In the genomic region with DNA sequence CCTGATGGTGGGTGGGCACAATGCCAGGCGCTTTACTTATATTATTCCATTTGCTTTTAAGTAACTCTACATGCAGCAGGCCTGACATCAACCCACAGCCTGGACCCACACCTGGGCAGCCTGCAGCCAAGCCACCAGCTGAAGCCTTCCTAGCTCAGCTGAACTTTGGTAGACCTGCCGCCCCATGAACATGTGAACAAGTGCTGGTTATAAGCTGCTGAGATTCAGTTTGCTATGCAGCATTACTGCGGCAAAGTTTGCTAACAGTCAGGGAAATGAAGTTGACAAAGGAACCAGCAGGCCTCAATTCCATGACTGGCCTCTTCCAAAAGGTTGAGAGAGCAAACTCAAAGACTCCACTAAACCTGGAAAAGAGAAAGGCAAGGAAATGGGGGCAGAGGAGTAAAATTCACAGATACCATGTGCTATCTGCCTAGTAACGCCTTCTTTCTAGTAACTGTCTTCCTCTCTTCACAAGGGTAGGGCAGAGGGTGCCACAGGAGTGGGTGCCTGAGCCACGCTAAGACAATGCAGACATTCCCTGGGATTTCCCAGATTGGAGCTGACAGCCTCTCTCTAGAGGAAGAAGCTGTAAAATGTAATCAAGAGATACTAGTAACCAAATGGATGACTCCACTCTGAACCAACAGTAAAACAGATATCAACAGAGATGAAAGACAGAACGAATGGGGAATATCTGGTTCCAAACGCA, we compare ENCODE assay signal across 12 cellular contexts. TPM values are rescaled to one million over a fixed set of nuclear protein-coding genes. Genes with fewer than 3 reads are reported as not detected.
DNase-seq lines count a peak whose midpoint lies in the region; ATAC-seq and TF ChIP-seq lines count a peak whose summit lies in the region.
"Had no signal": no experiment of that assay in that cellular context is flagged by ENCODE, and none has a peak within 500 bp of the region (broad histone marks: within the 10 kb centered on the region; RNA-seq: fewer than 3 reads in every experiment).

No MANE protein-coding gene starts in this region.

- H3K4me3 Mint-ChIP-seq in activated T-cell treated with anti-CD3 and anti-CD28 coated beads, Interleukin-2, amount 50 U/mL, for 4 hours, result peak overlapping the region; percentile 35

- H3K27me3 Mint-ChIP-seq in activated T-cell treated with anti-CD3 and anti-CD28 coated beads, Interleukin-2, amount 50 U/mL, for 4 hours (ENCODE audit: low read depth), result no peaks in the 10 kb centered on the region

- H3K4me2 ChIP-seq in OCI-LY7 (ENCODE audit: low read length) (peak overlapping the region; percentile 90; the same call in 1 of the 2 replicates), smooth muscle cell (peak overlapping the region; percentile 86), MM.1S (ENCODE audit: low read depth, low read length) (no peak overlapping the region)

- POLR2A ChIA-PET in OCI-LY7 (lab: Charles Lee), result no interaction called here

- H2AFZ ChIP-seq in OCI-LY7 (ENCODE audit: low read length) (no peak overlapping the region), smooth muscle cell (ENCODE audit: low read depth) (no peak overlapping the region), MM.1S (ENCODE audit: low read length) (no peak overlapping the region)

- no peaks in the 10 kb centered on the region for H3K27me3 ChIP-seq in iPS-18a (ENCODE audit: control insufficient read depth, insufficient read depth, low read length)
- no peaks in the 10 kb centered on the region for H3K27me3 ChIP-seq in smooth muscle cell (ENCODE audit: low read depth)
- no peaks in the 10 kb centered on the region for H3K27me3 ChIP-seq in MM.1S (replicated peaks; ENCODE audit: insufficient read depth, low read length)
- H3K27me3 ChIP-seq: neutrophil had no signal

- ATAC-seq in activated T-cell treated with anti-CD3 and anti-CD28 coated beads, Interleukin-2, amount 50 U/mL, for 4 hours, result no peak
- ATAC-seq in HG03196 (IDR thresholded peaks at IDR 0.05; ENCODE audit: unreplicated experiment) (no peak), HG03108 (IDR thresholded peaks at IDR 0.05; ENCODE audit: unreplicated experiment) (no peak)
- ATAC-seq: Panc1 had no signal

- WGBS in smooth muscle cell (ENCODE audit: low lambda C conversion rate), result 79% methylated on average over 7 of the region's 7 CpGs

- CTCF ChIA-PET in OCI-LY7 (lab: Charles Lee; ENCODE audit: unreplicated experiment), result interaction anchor here (0.8 kb wide), 1 partner anchor 359 kb away, joined by 3 read pairs; no protein-coding TSS in a partner anchor

- H3K79me2 ChIP-seq in OCI-LY7 (ENCODE audit: insufficient read depth, low read depth, low read length) (peaks cover 52% of the 10 kb centered on the region), smooth muscle cell (ENCODE audit: low read depth) (peaks cover 56% of the 10 kb centered on the region), MM.1S (ENCODE audit: low read length) (peaks cover 77% of the 10 kb centered on the region)

- no peaks in the 10 kb centered on the region for H3K9me3 Mint-ChIP-seq in activated T-cell treated with anti-CD3 and anti-CD28 coated beads, Interleukin-2, amount 50 U/mL, for 4 hours

- H3K36me3 ChIP-seq in OCI-LY7 (ENCODE audit: insufficient read depth, low read length) (peaks cover 68% of the 10 kb centered on the region), iPS-18a (ENCODE audit: control insufficient read depth, low read depth, low read length) (peaks cover 50% of the 10 kb centered on the region), smooth muscle cell (ENCODE audit: low read depth) (peaks cover 8% of the 10 kb centered on the region), MM.1S (replicated peaks; ENCODE audit: insufficient read depth, low read length) (peaks cover 9% of the 10 kb centered on the region; the same call in 1 of the 2 replicates)

- TF ChIP-seq CTCF in OCI-LY7 (conservative IDR thresholded peaks at IDR 0.05; ENCODE audit: low read length) (no peak), smooth muscle cell (IDR thresholded peaks at IDR 0.05; ENCODE audit: borderline replicate concordance, insufficient read depth, poor library complexity, severe bottlenecking) (no peak), MM.1S (IDR thresholded peaks at IDR 0.05; ENCODE audit: low read length) (no peak)

- H3F3A ChIP-seq in smooth muscle cell (ENCODE audit: low read depth) (no peaks in the 10 kb centered on the region), MM.1S (ENCODE audit: insufficient read depth, low read length) (peaks cover 4% of the 10 kb centered on the region; the same call in 1 of the 2 replicates)

- H3K27ac ChIP-seq in OCI-LY7 (ENCODE audit: low read depth, low read length, poor library complexity, severe bottlenecking) (no peak overlapping the region), iPS-18a (ENCODE audit: low read length) (no peak overlapping the region), smooth muscle cell (ENCODE audit: low read depth) (no peak overlapping the region), MM.1S (ENCODE audit: low read length) (no peak overlapping the region)
- H3K27ac ChIP-seq: neutrophil had no signal

- intact Hi-C loops in OCI-LY7 (cut with micrococcal nuclease; ENCODE audit: unreplicated experiment), result loop anchor here (10.0 kb wide), 3 partner anchors 211 to 701 kb away; no protein-coding TSS in a partner anchor

- H3K4me1 Mint-ChIP-seq in activated T-cell treated with anti-CD3 and anti-CD28 coated beads, Interleukin-2, amount 50 U/mL, for 4 hours (ENCODE audit: low read depth), result peaks cover 43% of the 10 kb centered on the region

- DNase-seq in activated T-cell treated with anti-CD3 and anti-CD28 coated beads, Interleukin-2, amount 50 U/mL, for 4 hours, result no peak
- no peak for DNase-seq in activated T-cell treated with anti-CD3 and anti-CD28 coated beads, Interleukin-2, amount 50 U/mL, for 48 hours
- DNase-seq in OCI-LY7 (ENCODE audit: low spot score), result no peak
- DNase-seq in smooth muscle cell (lab: John Stamatoyannopoulos, UW; ENCODE audit: unreplicated experiment), result no peak
- DNase-seq in MM.1S, result no peak
- DNase-seq: activated naive CD4-positive, alpha-beta T cell; NCI-H1092 treated with DMSO at 0.1 percent for 48 hours had no signal

- no TSS peak for BruUV-seq in OCI-LY7 (replicated peaks; lab: Mats Ljungman, UMichigan)

- H3K9me3 ChIP-seq in OCI-LY7 (ENCODE audit: low read length) (no peaks in the 10 kb centered on the region), iPS-18a (ENCODE audit: control insufficient read depth, low read depth, low read length) (no peaks in the 10 kb centered on the region), smooth muscle cell (replicated peaks; ENCODE audit: low read depth) (no peaks in the 10 kb centered on the region), MM.1S (replicated peaks; ENCODE audit: insufficient read depth, low read length) (no peaks in the 10 kb centered on the region)
- H3K9me3 ChIP-seq: neutrophil had no signal

- H3K9me2 ChIP-seq in OCI-LY7 (ENCODE audit: insufficient read depth, low read length), result no peaks in the 10 kb centered on the region
- H3K9me2 ChIP-seq in MM.1S (replicated peaks; ENCODE audit: insufficient read depth, low read length), result no peaks in the 10 kb centered on the region

- H3K4me3 ChIP-seq in OCI-LY7 (ENCODE audit: low read depth, low read length, poor library complexity, severe bottlenecking) (no peak overlapping the region), iPS-18a (ENCODE audit: low read length) (peak overlapping the region; percentile 78), smooth muscle cell (no peak overlapping the region), MM.1S (ENCODE audit: low read length) (no peak overlapping the region)

- H3K4me1 ChIP-seq in OCI-LY7 (ENCODE audit: insufficient read depth, low read length, poor library complexity, severe bottlenecking) (peaks cover 26% of the 10 kb centered on the region), iPS-18a (ENCODE audit: control insufficient read depth, low read depth, low read length) (peaks cover 20% of the 10 kb centered on the region), smooth muscle cell (ENCODE audit: low read depth) (peaks cover 23% of the 10 kb centered on the region), MM.1S (ENCODE audit: low read length) (peaks cover 11% of the 10 kb centered on the region)

- H3K9ac ChIP-seq in iPS-18a (ENCODE audit: low read length) (no peak overlapping the region), smooth muscle cell (ENCODE audit: low read depth) (no peak overlapping the region), MM.1S (ENCODE audit: low read length) (no peak overlapping the region)

- peaks cover 23% of the 10 kb centered on the region for H3K36me3 Mint-ChIP-seq in activated T-cell treated with anti-CD3 and anti-CD28 coated beads, Interleukin-2, amount 50 U/mL, for 4 hours (ENCODE audit: insufficient read depth)

- H4K20me1 ChIP-seq in OCI-LY7 (ENCODE audit: insufficient read depth, low read length) (peaks cover 26% of the 10 kb centered on the region), smooth muscle cell (ENCODE audit: low read depth) (peaks cover 72% of the 10 kb centered on the region), MM.1S (ENCODE audit: insufficient read depth, low read length) (no peaks in the 10 kb centered on the region)

RNA-seq across cellular contexts. Expression of a gene that starts 2.9 kb away (rescaled TPM):
- total RNA-seq in activated T-cell treated with anti-CD3 and anti-CD28 coated beads, Interleukin-2, amount 50 U/mL, for 4 hours, result 10 to 100 TPM; 24.8 to 29.5 (median 26.8) TPM
- total RNA-seq in OCI-LY7 (2014; rRNA removed; shearing (Covaris generic)), result 53.1 and 54.3 TPM in 2 replicates
- total RNA-seq in OCI-LY7 (2022), result 38.8 and 44.9 TPM in 2 replicates
- total RNA-seq in smooth muscle cell, result 53.3 and 58.3 TPM in 2 replicates
- 51.3 and 56.5 TPM in 2 replicates for polyA plus RNA-seq in smooth muscle cell
